ENCODE assay signal across 18 cellular contexts in the genomic region with DNA sequence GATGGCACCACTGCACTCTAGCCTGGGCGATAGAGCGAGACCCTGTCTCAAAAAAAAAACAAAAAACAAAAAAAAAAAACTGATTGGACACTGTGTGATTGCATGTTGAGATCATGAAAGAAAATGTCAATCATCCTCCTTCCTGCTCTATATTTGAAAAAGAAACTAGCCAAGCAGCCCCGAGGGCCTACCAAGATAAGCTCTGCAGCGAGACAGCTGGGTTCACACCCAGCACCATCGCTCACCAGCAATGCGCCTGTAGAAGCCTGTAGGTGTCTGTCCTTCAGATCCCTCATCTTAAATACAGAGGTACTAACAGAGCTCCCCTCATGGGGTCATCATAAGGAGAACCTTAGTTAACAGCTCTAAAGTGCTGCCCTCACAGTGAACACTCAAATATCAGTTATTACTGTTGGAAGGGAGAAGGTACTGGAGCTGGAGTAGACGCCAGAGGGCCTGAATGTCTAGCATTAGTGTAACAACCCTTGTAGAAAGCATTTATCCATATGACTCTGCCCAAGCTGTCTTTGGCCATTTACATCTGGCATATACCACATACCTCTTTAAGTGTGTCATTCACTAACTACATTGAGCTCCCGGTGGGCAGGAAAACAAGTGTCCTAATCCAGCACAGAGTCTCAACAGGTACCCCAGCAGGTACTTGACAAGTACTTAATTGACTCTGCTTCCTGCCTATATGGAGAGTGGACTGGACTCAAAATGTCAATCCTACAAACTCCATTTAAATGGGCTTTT. TPM values are rescaled to one million over a fixed set of nuclear protein-coding genes. Genes with fewer than 3 reads are reported as not detected.
DNase-seq lines count a peak whose midpoint lies in the region; ATAC-seq and TF ChIP-seq lines count a peak whose summit lies in the region.
"Had no signal": no experiment of that assay in that cellular context is flagged by ENCODE, and none has a peak within 500 bp of the region (broad histone marks: within the 10 kb centered on the region; RNA-seq: fewer than 3 reads in every experiment).

No MANE protein-coding gene starts in this region.

- peak overlapping the region; percentile 29 for H3K27ac ChIP-seq in smooth muscle cell (ENCODE audit: low read depth)

- no peaks in the 10 kb centered on the region for H3K27me3 Mint-ChIP-seq in activated T-helper 1 cell treated with anti-CD3 and anti-CD28 coated beads, Interleukin-12 subunit alpha, Interleukin-12 subunit beta, Interleukin-2, Interleukin-4 antibody, amounts not matched to agents 30 ng/mL and 10 ng/mL and 1 ng/mL, durations not matched to agents 14 hours and 24 hours and 36 hours (ENCODE audit: insufficient read depth)
- H3K27me3 Mint-ChIP-seq in activated T-helper 2 cell treated with anti-CD3 and anti-CD28 coated beads, Interferon-gamma antibody, Interleukin-2, Interleukin-4, amounts not matched to agents 10 μg/mL and 5 μg/mL and 100 μg/mL, durations not matched to agents 14 hours and 24 hours and 36 hours (ENCODE audit: low read depth): peaks cover 1% of the 10 kb centered on the region

- intact Hi-C loops in activated T-helper 1 cell treated with anti-CD3 and anti-CD28 coated beads, Interleukin-12 subunit alpha, Interleukin-12 subunit beta, Interleukin-2, Interleukin-4 antibody, amounts not matched to agents 30 ng/mL and 10 ng/mL and 1 ng/mL, durations not matched to agents 14 hours and 24 hours and 36 hours (cut with micrococcal nuclease): no loop called here
- intact Hi-C loops in activated T-helper 2 cell treated with anti-CD3 and anti-CD28 coated beads, Interferon-gamma antibody, Interleukin-2, Interleukin-4, amounts not matched to agents 10 μg/mL and 5 μg/mL and 100 μg/mL, durations not matched to agents 14 hours and 24 hours and 36 hours (cut with micrococcal nuclease): no loop called here

- H2AFZ ChIP-seq in smooth muscle cell (ENCODE audit: low read depth): no peak overlapping the region

- no peak overlapping the region for H3K4me3 Mint-ChIP-seq in activated T-helper 1 cell treated with anti-CD3 and anti-CD28 coated beads, Interleukin-12 subunit alpha, Interleukin-12 subunit beta, Interleukin-2, Interleukin-4 antibody, amounts not matched to agents 30 ng/mL and 10 ng/mL and 1 ng/mL, durations not matched to agents 14 hours and 24 hours and 36 hours
- H3K4me3 Mint-ChIP-seq in activated T-helper 2 cell treated with anti-CD3 and anti-CD28 coated beads, Interferon-gamma antibody, Interleukin-2, Interleukin-4, amounts not matched to agents 10 μg/mL and 5 μg/mL and 100 μg/mL, durations not matched to agents 14 hours and 24 hours and 36 hours (ENCODE audit: low read depth): no peak overlapping the region
- H3K4me3 Mint-ChIP-seq: CD14-positive monocyte had no signal

- ATAC-seq in HG02885 (IDR thresholded peaks at IDR 0.05; ENCODE audit: poor library complexity, unreplicated experiment): no peak
- ATAC-seq: GM12878 had no signal

- H3K79me2 ChIP-seq in smooth muscle cell (ENCODE audit: low read depth): no peaks in the 10 kb centered on the region

- no peak overlapping the region for H3K27ac Mint-ChIP-seq in activated T-helper 1 cell treated with anti-CD3 and anti-CD28 coated beads, Interleukin-12 subunit alpha, Interleukin-12 subunit beta, Interleukin-2, Interleukin-4 antibody, amounts not matched to agents 30 ng/mL and 10 ng/mL and 1 ng/mL, durations not matched to agents 14 hours and 24 hours and 36 hours
- no peak overlapping the region for H3K27ac Mint-ChIP-seq in activated T-helper 2 cell treated with anti-CD3 and anti-CD28 coated beads, Interferon-gamma antibody, Interleukin-2, Interleukin-4, amounts not matched to agents 10 μg/mL and 5 μg/mL and 100 μg/mL, durations not matched to agents 14 hours and 24 hours and 36 hours
- H3K27ac Mint-ChIP-seq: CD14-positive monocyte had no signal

- no peaks in the 10 kb centered on the region for H3K27me3 ChIP-seq in smooth muscle cell (ENCODE audit: low read depth)

- H3K9ac ChIP-seq in smooth muscle cell (ENCODE audit: low read depth): no peak overlapping the region

- no peaks in the 10 kb centered on the region for H3K4me1 Mint-ChIP-seq in activated T-helper 1 cell treated with anti-CD3 and anti-CD28 coated beads, Interleukin-12 subunit alpha, Interleukin-12 subunit beta, Interleukin-2, Interleukin-4 antibody, amounts not matched to agents 30 ng/mL and 10 ng/mL and 1 ng/mL, durations not matched to agents 14 hours and 24 hours and 36 hours (ENCODE audit: low read depth)
- H3K4me1 Mint-ChIP-seq in activated T-helper 2 cell treated with anti-CD3 and anti-CD28 coated beads, Interferon-gamma antibody, Interleukin-2, Interleukin-4, amounts not matched to agents 10 μg/mL and 5 μg/mL and 100 μg/mL, durations not matched to agents 14 hours and 24 hours and 36 hours (ENCODE audit: low read depth): no peaks in the 10 kb centered on the region
- H3K4me1 Mint-ChIP-seq: CD14-positive monocyte had no signal

- no peak overlapping the region for H3K4me2 ChIP-seq in smooth muscle cell

- peak; percentile 6 for DNase-seq in NCI-H345 treated with DMSO at 0.1 percent for 48 hours (lab: John Stamatoyannopoulos, UW; ENCODE audit: unreplicated experiment)
- DNase-seq in NCI-H345 (lab: John Stamatoyannopoulos, UW): no peak
- peak; percentile 26 for DNase-seq in OCI-M1 (lab: John Stamatoyannopoulos, UW)
- DNase-seq in epithelial cell of esophagus (ENCODE audit: low read depth): peak; percentile 49
- DNase-seq in smooth muscle cell (lab: John Stamatoyannopoulos, UW; ENCODE audit: unreplicated experiment): no peak
- no peak for DNase-seq in activated T-helper 1 cell treated with anti-CD3 and anti-CD28 coated beads, Interleukin-12 subunit alpha, Interleukin-12 subunit beta, Interleukin-2, Interleukin-4 antibody, amounts not matched to agents 30 ng/mL and 10 ng/mL and 1 ng/mL, durations not matched to agents 14 hours and 24 hours and 36 hours (ENCODE audit: low spot score)
- no peak for DNase-seq in activated T-helper 2 cell treated with anti-CD3 and anti-CD28 coated beads, Interferon-gamma antibody, Interleukin-2, Interleukin-4, amounts not matched to agents 10 μg/mL and 5 μg/mL and 100 μg/mL, durations not matched to agents 14 hours and 24 hours and 36 hours (ENCODE audit: low spot score)
- DNase-seq: Caco-2, HCEC 1CT, Karpas-422, MM.1S, NCI-H1105 treated with DMSO at 0.1 percent for 48 hours, NCI-H2029 treated with DMSO at 0.1 percent for 48 hours, NCI-H2227 treated with DMSO at 0.1 percent for 48 hours had no signal

- TF ChIP-seq CTCF in epithelial cell of esophagus (IDR thresholded peaks at IDR 0.05; ENCODE audit: insufficient read depth, low read depth, low read length, missing control alignments) (no peak), smooth muscle cell (IDR thresholded peaks at IDR 0.05; ENCODE audit: borderline replicate concordance, insufficient read depth, poor library complexity, severe bottlenecking) (no peak)

- H3K4me3 ChIP-seq in epithelial cell of esophagus (ENCODE audit: low read length) (no peak overlapping the region), smooth muscle cell (no peak overlapping the region)
- H3K4me3 ChIP-seq: GM12878 had no signal

- H3K36me3 ChIP-seq in smooth muscle cell (ENCODE audit: low read depth): no peaks in the 10 kb centered on the region

- WGBS in smooth muscle cell (ENCODE audit: low lambda C conversion rate): 78% methylated on average over 8 of the region's 8 CpGs

- no peaks in the 10 kb centered on the region for H3K4me1 ChIP-seq in smooth muscle cell (ENCODE audit: low read depth)

- no peaks in the 10 kb centered on the region for H3F3A ChIP-seq in smooth muscle cell (ENCODE audit: low read depth)

- no peaks in the 10 kb centered on the region for H3K9me3 ChIP-seq in smooth muscle cell (replicated peaks; ENCODE audit: low read depth)

- H4K20me1 ChIP-seq in smooth muscle cell (ENCODE audit: low read depth): no peaks in the 10 kb centered on the region

- no peaks in the 10 kb centered on the region for H3K9me3 Mint-ChIP-seq in activated T-helper 1 cell treated with anti-CD3 and anti-CD28 coated beads, Interleukin-12 subunit alpha, Interleukin-12 subunit beta, Interleukin-2, Interleukin-4 antibody, amounts not matched to agents 30 ng/mL and 10 ng/mL and 1 ng/mL, durations not matched to agents 14 hours and 24 hours and 36 hours
- H3K9me3 Mint-ChIP-seq in activated T-helper 2 cell treated with anti-CD3 and anti-CD28 coated beads, Interferon-gamma antibody, Interleukin-2, Interleukin-4, amounts not matched to agents 10 μg/mL and 5 μg/mL and 100 μg/mL, durations not matched to agents 14 hours and 24 hours and 36 hours: no peaks in the 10 kb centered on the region

- H3K36me3 Mint-ChIP-seq in activated T-helper 1 cell treated with anti-CD3 and anti-CD28 coated beads, Interleukin-12 subunit alpha, Interleukin-12 subunit beta, Interleukin-2, Interleukin-4 antibody, amounts not matched to agents 30 ng/mL and 10 ng/mL and 1 ng/mL, durations not matched to agents 14 hours and 24 hours and 36 hours (ENCODE audit: low read depth): no peaks in the 10 kb centered on the region
- no peaks in the 10 kb centered on the region for H3K36me3 Mint-ChIP-seq in activated T-helper 2 cell treated with anti-CD3 and anti-CD28 coated beads, Interferon-gamma antibody, Interleukin-2, Interleukin-4, amounts not matched to agents 10 μg/mL and 5 μg/mL and 100 μg/mL, durations not matched to agents 14 hours and 24 hours and 36 hours (ENCODE audit: low read depth)
- H3K36me3 Mint-ChIP-seq: CD14-positive monocyte had no signal

RNA-seq across cellular contexts. Expression of a gene that starts 22.9 kb away (rescaled TPM):
- total RNA-seq in smooth muscle cell: 20.8 and 25.5 TPM in 2 replicates
- 13.6 and 19.5 TPM in 2 replicates for polyA plus RNA-seq in smooth muscle cell
- total RNA-seq in activated T-helper 1 cell treated with anti-CD3 and anti-CD28 coated beads, Interleukin-12 subunit alpha, Interleukin-12 subunit beta, Interleukin-2, Interleukin-4 antibody, amounts not matched to agents 30 ng/mL and 10 ng/mL and 1 ng/mL, durations not matched to agents 14 hours and 24 hours and 36 hours: 0.08 and 0.27 TPM in 2 replicates
- total RNA-seq in activated T-helper 2 cell treated with anti-CD3 and anti-CD28 coated beads, Interferon-gamma antibody, Interleukin-2, Interleukin-4, amounts not matched to agents 10 μg/mL and 5 μg/mL and 100 μg/mL, durations not matched to agents 14 hours and 24 hours and 36 hours: 0.16 TPM in 1 of 2 replicates, not detected in the other
- total RNA-seq: G401 had no signal

Comparison
In these comparisons a context has a peak if more than half of its experiments do, and no peak if none do; other contexts are left out.
1. DNase-seq: peak in NCI-H345 treated with DMSO at 0.1 percent for 48 hours (single experiment), OCI-M1 (single experiment) and epithelial cell of esophagus (single experiment); none in NCI-H345 (single experiment), smooth muscle cell (single experiment), activated T-helper 1 cell treated with anti-CD3 and anti-CD28 coated beads, Interleukin-12 subunit alpha, Interleukin-12 subunit beta, Interleukin-2, Interleukin-4 antibody, amounts not matched to agents 30 ng/mL and 10 ng/mL and 1 ng/mL, durations not matched to agents 14 hours and 24 hours and 36 hours (single experiment) and activated T-helper 2 cell treated with anti-CD3 and anti-CD28 coated beads, Interferon-gamma antibody, Interleukin-2, Interleukin-4, amounts not matched to agents 10 μg/mL and 5 μg/mL and 100 μg/mL, durations not matched to agents 14 hours and 24 hours and 36 hours (single experiment).
2. RNA of a gene that starts 22.9 kb away (total RNA-seq): 20.8 to 25.5 TPM in smooth muscle cell; 0.16 TPM in activated T-helper 2 cell treated with anti-CD3 and anti-CD28 coated beads, Interferon-gamma antibody, Interleukin-2, Interleukin-4, amounts not matched to agents 10 μg/mL and 5 μg/mL and 100 μg/mL, durations not matched to agents 14 hours and 24 hours and 36 hours and 0.08 to 0.27 TPM in activated T-helper 1 cell treated with anti-CD3 and anti-CD28 coated beads, Interleukin-12 subunit alpha, Interleukin-12 subunit beta, Interleukin-2, Interleukin-4 antibody, amounts not matched to agents 30 ng/mL and 10 ng/mL and 1 ng/mL, durations not matched to agents 14 hours and 24 hours and 36 hours; every median in the first group is over 10 times any median in the second.